27 cellular contexts compared by ENCODE assay signal in genomic region chr5:72472031-72472430, GRCh38. TPM values are rescaled to one million over a fixed set of nuclear protein-coding genes. Genes with fewer than 3 reads are reported as not detected.
DNase-seq lines count a peak whose midpoint lies in the region; ATAC-seq and TF ChIP-seq lines count a peak whose summit lies in the region.
"Had no signal": no experiment of that assay in that cellular context is flagged by ENCODE, and none has a peak within 500 bp of the region (broad histone marks: within the 10 kb centered on the region; RNA-seq: fewer than 3 reads in every experiment).

No MANE protein-coding gene starts in this region.

- H4K20me1 ChIP-seq in BLaER1 = no peaks in the 10 kb centered on the region

- H3K4me3 Mint-ChIP-seq in HFFc6 = no peak overlapping the region; the same call in 1 of the 2 replicates
- H3K4me3 Mint-ChIP-seq: activated CD4-positive, alpha-beta T cell treated with anti-CD3 and anti-CD28 coated beads, Interleukin-2, amount 10 ng/mL, durations not matched to agents 7 days and 5 days; activated naive CD8-positive, alpha-beta T cell treated with anti-CD3 and anti-CD28 coated beads for 36 hours; activated T-helper 17 cell treated with anti-CD3 and anti-CD28 coated beads, Interleukin-2, amount 50 U/mL, for 72 hours; nephron progenitor cell had no signal

- H3K27ac ChIP-seq in BLaER1 = no peak overlapping the region
- H3K27ac ChIP-seq in mesenchymal stem cell (ENCODE audit: low read length, poor library complexity, severe bottlenecking) = no peak overlapping the region
- H3K27ac ChIP-seq: left ventricle myocardium inferior, suprapubic skin had no signal

- H3K79me1 ChIP-seq in mesenchymal stem cell (replicated peaks; ENCODE audit: low read length, poor library complexity, severe bottlenecking) = no peaks in the 10 kb centered on the region

- no peak overlapping the region for H3K14ac ChIP-seq in mesenchymal stem cell (ENCODE audit: low read length in 2 of 2)

- WGBS in mesenchymal stem cell = no CpG with 5 or more reads among the region's 1 CpG

- no peak overlapping the region for H2BK120ac ChIP-seq in mesenchymal stem cell (ENCODE audit: low read depth, low read length)

- no peaks in the 10 kb centered on the region for H3K27me3 ChIP-seq in BLaER1
- no peaks in the 10 kb centered on the region for H3K27me3 ChIP-seq in mesenchymal stem cell (ENCODE audit: control insufficient read depth in 1 of 2, insufficient read depth in 1 of 2, low read length in 2 of 2)
- H3K27me3 ChIP-seq: suprapubic skin, vagina had no signal

- no peaks in the 10 kb centered on the region for H3K9me3 Mint-ChIP-seq in HFFc6
- H3K9me3 Mint-ChIP-seq: activated CD4-positive, alpha-beta T cell treated with anti-CD3 and anti-CD28 coated beads, Interleukin-2, amount 10 ng/mL, durations not matched to agents 7 days and 5 days; activated naive CD8-positive, alpha-beta T cell treated with anti-CD3 and anti-CD28 coated beads for 36 hours; activated T-helper 17 cell treated with anti-CD3 and anti-CD28 coated beads, Interleukin-2, amount 50 U/mL, for 72 hours; nephron progenitor cell had no signal

- H4K8ac ChIP-seq in mesenchymal stem cell (ENCODE audit: low read length) = no peak overlapping the region

- no peak overlapping the region for H3K23ac ChIP-seq in mesenchymal stem cell (ENCODE audit: low read length in 2 of 2)

- ATAC-seq in GM18867 (IDR thresholded peaks at IDR 0.05; ENCODE audit: unreplicated experiment) (no peak), HG03175 (IDR thresholded peaks at IDR 0.05; ENCODE audit: unreplicated experiment) (no peak)
- ATAC-seq: activated T-helper 17 cell treated with anti-CD3 and anti-CD28 coated beads, Interleukin-2, amount 50 U/mL, for 72 hours; HCT116 had no signal

- H3K4ac ChIP-seq in mesenchymal stem cell (ENCODE audit: low read depth in 1 of 2, low read length in 2 of 2) = no peak overlapping the region

- peaks cover 73% of the 10 kb centered on the region for H3K4me1 Mint-ChIP-seq in HFFc6 (ENCODE audit: low read depth)
- H3K4me1 Mint-ChIP-seq: activated CD4-positive, alpha-beta T cell treated with anti-CD3 and anti-CD28 coated beads, Interleukin-2, amount 10 ng/mL, durations not matched to agents 7 days and 5 days; activated naive CD8-positive, alpha-beta T cell treated with anti-CD3 and anti-CD28 coated beads for 36 hours; activated T-helper 17 cell treated with anti-CD3 and anti-CD28 coated beads, Interleukin-2, amount 50 U/mL, for 72 hours had no signal

- DNase-seq in HFFc6 (no peak), OCI-M1 (lab: John Stamatoyannopoulos, UW) (peak; percentile 48), mesenchymal stem cell (no peak), HUDEP-2 (lab: John Stamatoyannopoulos, UW; ENCODE audit: unreplicated experiment in 76 of 76) (no peak), HK-2 (ENCODE audit: unreplicated experiment) (no peak)
- DNase-seq: ACHN; activated CD4-positive, alpha-beta T cell treated with anti-CD3 and anti-CD28 coated beads, Interleukin-2, amount 10 ng/mL, durations not matched to agents 7 days and 5 days; activated naive CD8-positive, alpha-beta T cell treated with anti-CD3 and anti-CD28 coated beads for 36 hours; C1 segment of cervical spinal cord; effector CD4-positive, alpha-beta T cell; foreskin melanocyte; Karpas-422; left ventricle myocardium inferior; NCI-H1417; NCI-H524 treated with DMSO at 0.1 percent for 48 hours; nephron progenitor cell; SHP77; T-helper 1 cell had no signal

- no peak overlapping the region for H2AFZ ChIP-seq in mesenchymal stem cell (ENCODE audit: low read depth, low read length)

- H3K4me1 ChIP-seq in BLaER1 (peaks cover 17% of the 10 kb centered on the region), mesenchymal stem cell (ENCODE audit: control insufficient read depth, insufficient read depth, low read depth, low read length) (peaks cover 4% of the 10 kb centered on the region)

- H3K18ac ChIP-seq in mesenchymal stem cell (ENCODE audit: low read depth in 1 of 2, low read length in 2 of 2) = no peak overlapping the region

- H3K9me3 ChIP-seq in BLaER1 (no peaks in the 10 kb centered on the region), mesenchymal stem cell (ENCODE audit: control insufficient read depth, low read length) (no peaks in the 10 kb centered on the region)
- H3K9me3 ChIP-seq: left ventricle myocardium inferior, suprapubic skin, vagina had no signal

- H2BK12ac ChIP-seq in mesenchymal stem cell (ENCODE audit: low read length in 2 of 2) = no peak overlapping the region

- no peak overlapping the region for H2BK15ac ChIP-seq in mesenchymal stem cell (ENCODE audit: low read depth, poor library complexity, severe bottlenecking)

- H3K36me3 ChIP-seq in BLaER1 = no peaks in the 10 kb centered on the region
- H3K36me3 ChIP-seq in mesenchymal stem cell (ENCODE audit: control insufficient read depth in 1 of 2, insufficient read depth in 2 of 2, low read depth in 1 of 2, low read length in 2 of 2) = no peaks in the 10 kb centered on the region
- H3K36me3 ChIP-seq: left ventricle myocardium inferior, suprapubic skin, vagina had no signal

- H3K9ac ChIP-seq in BLaER1 = no peak overlapping the region
- H3K9ac ChIP-seq in mesenchymal stem cell (ENCODE audit: low read length) = peak overlapping the region; percentile 36

- no peak overlapping the region for H4K91ac ChIP-seq in mesenchymal stem cell (ENCODE audit: low read length)

- no peaks in the 10 kb centered on the region for H3K36me3 Mint-ChIP-seq in HFFc6 (ENCODE audit: low read depth)
- H3K36me3 Mint-ChIP-seq: activated naive CD8-positive, alpha-beta T cell treated with anti-CD3 and anti-CD28 coated beads for 36 hours had no signal

- no peak for TF ChIP-seq CTCF in HFFc6 (IDR thresholded peaks at IDR 0.05)

- H3K27ac Mint-ChIP-seq in HFFc6 = peak overlapping the region; percentile 37; the same call in 1 of the 2 replicates
- H3K27ac Mint-ChIP-seq: activated CD4-positive, alpha-beta T cell treated with anti-CD3 and anti-CD28 coated beads, Interleukin-2, amount 10 ng/mL, durations not matched to agents 7 days and 5 days; activated naive CD8-positive, alpha-beta T cell treated with anti-CD3 and anti-CD28 coated beads for 36 hours; activated T-helper 17 cell treated with anti-CD3 and anti-CD28 coated beads, Interleukin-2, amount 50 U/mL, for 72 hours; nephron progenitor cell; progenitor cell of endocrine pancreas had no signal

- H3K4me3 ChIP-seq in BLaER1 (no peak overlapping the region), mesenchymal stem cell (ENCODE audit: insufficient read depth in 1 of 2, low read depth in 1 of 2, low read length in 2 of 2) (peak overlapping the region in 1 of 2 experiments; percentile 24)
- H3K4me3 ChIP-seq: left ventricle myocardium inferior, suprapubic skin, vagina had no signal

- no peaks in the 10 kb centered on the region for H3K27me3 Mint-ChIP-seq in HFFc6 (ENCODE audit: insufficient read depth)

- no peak overlapping the region for H2BK5ac ChIP-seq in mesenchymal stem cell (ENCODE audit: low read depth, low read length, poor library complexity, severe bottlenecking)

- H2AK5ac ChIP-seq in mesenchymal stem cell (ENCODE audit: low read length, severe bottlenecking) = no peak overlapping the region

- H3K4me2 ChIP-seq in BLaER1 = peak overlapping the region; percentile 6; the same call in 1 of the 2 replicates
- no peak overlapping the region for H3K4me2 ChIP-seq in mesenchymal stem cell (ENCODE audit: low read length, poor library complexity, severe bottlenecking)

RNA-seq across cellular contexts. Expression of gene ZNF366, which starts 35.2 kb away (rescaled TPM):
- not detected for total RNA-seq in HFFc6 (2021; fragmentation: NEBNext Ultra II Directional; extraction: Animal tissue kit (Norgen Biotek cat#: 25700))
- polyA plus RNA-seq in mesenchymal stem cell (2013, experiment 1 of 2) = 0.03 TPM
- polyA plus RNA-seq in mesenchymal stem cell (2013, experiment 2 of 2) = 0.03 TPM
- total RNA-seq: activated CD4-positive, alpha-beta T cell treated with anti-CD3 and anti-CD28 coated beads, Interleukin-2, amount 10 ng/mL, durations not matched to agents 7 days and 5 days; activated naive CD8-positive, alpha-beta T cell treated with anti-CD3 and anti-CD28 coated beads for 36 hours; activated T-helper 17 cell treated with anti-CD3 and anti-CD28 coated beads, Interleukin-2, amount 50 U/mL, for 72 hours; chondrocyte; progenitor cell of endocrine pancreas had no signal
